Comparison of ENCODE assay signal across 1 cellular context in the genomic region with DNA sequence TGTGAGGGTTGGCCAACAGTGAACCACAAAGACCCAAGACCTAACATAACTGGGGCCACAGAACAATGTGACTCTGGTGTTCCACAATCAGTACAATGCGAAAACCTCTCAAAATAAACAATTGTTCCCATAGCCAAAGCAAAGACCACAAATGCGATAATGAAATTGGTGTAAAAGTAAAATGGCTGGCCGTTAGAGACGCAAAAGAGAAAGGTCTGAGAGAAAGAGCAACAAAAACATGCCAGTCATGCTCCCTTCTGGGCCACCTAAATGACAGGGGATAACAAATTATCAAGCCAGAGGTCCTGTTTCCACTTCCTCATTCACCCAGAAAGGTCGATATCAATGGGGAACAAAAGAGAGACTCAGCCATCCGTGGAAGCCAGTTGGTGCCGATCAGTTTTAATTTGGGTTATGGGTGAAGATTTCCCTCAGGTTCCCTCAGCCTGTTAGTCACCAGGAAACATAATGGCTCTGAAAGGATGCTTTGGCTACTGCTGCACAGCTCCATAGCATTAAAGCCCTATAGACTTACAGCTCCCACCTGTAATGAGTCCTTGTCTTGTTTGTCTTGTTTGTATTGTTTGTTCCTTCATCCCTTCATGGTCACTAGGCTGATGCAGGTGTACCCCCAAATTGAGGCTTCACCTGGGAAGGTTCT.
TF ChIP-seq lines count a peak whose summit lies in the region.

No MANE protein-coding gene starts in this region.

TF ChIP-seq in H1, 55 proteins besides CTCF, POLR2A, EP300 and RAD21:
- TF ChIP-seq CHD1 (IDR thresholded peaks at IDR 0.05; ENCODE audit: low read depth, low read length), result no peak
- no peak for TF ChIP-seq CREB1 (IDR thresholded peaks at IDR 0.05)
- TF ChIP-seq GABPA (IDR thresholded peaks at IDR 0.05; ENCODE audit: borderline replicate concordance, insufficient read depth, low read length), result no peak
- no peak for TF ChIP-seq SUZ12 (IDR thresholded peaks at IDR 0.05; ENCODE audit: low read length)
- TF ChIP-seq FOSL1 (IDR thresholded peaks at IDR 0.05; ENCODE audit: insufficient read depth, low read depth, low read length), result no peak
- no peak for TF ChIP-seq KDM1A (IDR thresholded peaks at IDR 0.05; ENCODE audit: borderline replicate concordance, low read length)
- no peak for TF ChIP-seq TAF1 (IDR thresholded peaks at IDR 0.05; ENCODE audit: low read depth, low read length)
- no peak for TF ChIP-seq CTBP2 (IDR thresholded peaks at IDR 0.05; ENCODE audit: borderline replicate concordance, insufficient read depth, insufficient read length, low read length)
- TF ChIP-seq, protein P1, sequence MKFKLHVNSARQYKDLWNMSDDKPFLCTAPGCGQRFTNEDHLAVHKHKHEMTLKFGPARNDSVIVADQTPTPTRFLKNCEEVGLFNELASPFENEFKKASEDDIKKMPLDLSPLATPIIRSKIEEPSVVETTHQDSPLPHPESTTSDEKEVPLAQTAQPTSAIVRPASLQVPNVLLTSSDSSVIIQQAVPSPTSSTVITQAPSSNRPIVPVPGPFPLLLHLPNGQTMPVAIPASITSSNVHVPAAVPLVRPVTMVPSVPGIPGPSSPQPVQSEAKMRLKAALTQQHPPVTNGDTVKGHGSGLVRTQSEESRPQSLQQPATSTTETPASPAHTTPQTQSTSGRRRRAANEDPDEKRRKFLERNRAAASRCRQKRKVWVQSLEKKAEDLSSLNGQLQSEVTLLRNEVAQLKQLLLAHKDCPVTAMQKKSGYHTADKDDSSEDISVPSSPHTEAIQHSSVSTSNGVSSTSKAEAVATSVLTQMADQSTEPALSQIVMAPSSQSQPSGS (IDR thresholded peaks at IDR 0.05; ENCODE audit: low read length), result no peak
- no peak for TF ChIP-seq SAP30 (IDR thresholded peaks at IDR 0.05; ENCODE audit: insufficient read depth, insufficient replicate concordance, low read length)
- no peak for TF ChIP-seq ZNF274 (IDR thresholded peaks at IDR 0.05; ENCODE audit: borderline replicate concordance, extremely low read depth, low read length)
- no peak for TF ChIP-seq RFX5 (IDR thresholded peaks at IDR 0.05; ENCODE audit: borderline replicate concordance, low read depth, low read length)
- no peak for TF ChIP-seq TBP (IDR thresholded peaks at IDR 0.05; ENCODE audit: low read depth, low read length)
- no peak for TF ChIP-seq GTF2F1 (IDR thresholded peaks at IDR 0.05; ENCODE audit: borderline replicate concordance, low read depth, low read length)
- no peak for TF ChIP-seq SIN3A (conservative IDR thresholded peaks at IDR 0.05 in 1 of 2, IDR thresholded peaks at IDR 0.05 in 1 of 2; ENCODE audit: low read depth in 1 of 2, low read length in 2 of 2)
- no peak for TF ChIP-seq ASH2L (IDR thresholded peaks at IDR 0.05; ENCODE audit: low read length)
